In genomic region chr4:29908276-29908675, GRCh38 we compare ENCODE assay signal across 19 cellular contexts.
"Had no signal": no experiment of that assay in that cellular context is flagged by ENCODE, and none has a peak within 500 bp of the region (broad histone marks: within the 10 kb centered on the region; RNA-seq: fewer than 3 reads in every experiment).

No MANE protein-coding gene starts in this region.

- H3K27ac ChIP-seq: coronary artery, heart right ventricle, parathyroid adenoma, prostate gland, right lobe of liver, testis, tibial nerve, upper lobe of right lung had no signal

- H3K4me1 ChIP-seq: heart right ventricle, parathyroid adenoma, prostate gland, right lobe of liver, testis, tibial nerve, upper lobe of right lung had no signal

- H3K27me3 ChIP-seq: heart right ventricle, right lobe of liver, testis, tibial nerve, upper lobe of right lung had no signal

- H3K9ac ChIP-seq: parathyroid adenoma had no signal

- H3K36me3 ChIP-seq: heart right ventricle, prostate gland, right lobe of liver, tibial nerve, upper lobe of right lung had no signal

- H3K9me3 ChIP-seq: prostate gland, right lobe of liver, testis, tibial nerve, upper lobe of right lung had no signal

- DNase-seq: effector memory CD4-positive, alpha-beta T cell; heart right ventricle; hypothalamus; islet precursor cell; mammary epithelial cell; natural killer cell; right lobe of liver; stimulated activated CD4-positive, alpha-beta T cell treated with anti-CD3 and anti-CD28 coated beads, Interleukin-2, amount 100 ng/mL, for 24 hours; stimulated activated CD4-positive, alpha-beta T cell treated with anti-CD3 and anti-CD28 coated beads, Interleukin-4, amount 100 ng/mL, for 4 hours; stimulated activated naive B cell treated with anti-CD40 and anti-IgM and Interleukin-4, amounts not matched to agents 10 μg/mL and 1 μg/mL and 100 μg/mL, for 72 hours; stimulated activated naive CD8-positive, alpha-beta T cell treated with anti-CD3 and anti-CD28 coated beads, Interleukin-15, amount 100 ng/mL, for 72 hours; testis; upper lobe of right lung had no signal

- ATAC-seq: esophagus mucosa; heart right ventricle; left lobe of liver; natural killer cell; right lobe of liver; stimulated activated naive B cell treated with anti-CD40 and anti-IgM and Interleukin-4, amounts not matched to agents 10 μg/mL and 1 μg/mL and 100 μg/mL, for 72 hours; stimulated activated naive CD8-positive, alpha-beta T cell treated with anti-CD3 and anti-CD28 coated beads, Interleukin-15, amount 100 ng/mL, for 72 hours; upper lobe of right lung had no signal

- H3K4me3 ChIP-seq: coronary artery, heart right ventricle, prostate gland, right lobe of liver, testis, tibial nerve, upper lobe of right lung had no signal

- H2AFZ ChIP-seq: parathyroid adenoma had no signal
